8 cellular contexts compared by ENCODE assay signal in the genomic region with DNA sequence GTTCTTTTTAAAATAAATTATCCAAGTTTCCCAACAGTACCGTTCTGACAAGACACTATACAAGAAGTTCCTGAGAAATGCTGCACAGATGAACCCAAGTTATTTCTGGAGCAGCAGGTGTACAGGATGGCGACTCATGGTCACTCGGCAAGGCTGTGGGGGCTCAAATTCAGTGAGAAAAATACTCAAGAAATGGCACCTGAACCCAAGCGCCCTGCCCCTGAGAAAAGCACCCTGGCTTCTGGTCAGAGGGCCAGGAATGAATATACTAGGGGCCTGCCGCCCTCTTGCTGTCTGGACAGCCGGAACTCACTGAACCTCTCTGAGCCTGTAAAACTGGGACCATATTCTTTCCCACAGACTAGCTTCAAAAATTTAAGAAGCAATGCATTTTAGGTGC. TPM values are rescaled to one million over a fixed set of nuclear protein-coding genes. Genes with fewer than 3 reads are reported as not detected.
DNase-seq lines count a peak whose midpoint lies in the region; ATAC-seq and TF ChIP-seq lines count a peak whose summit lies in the region.

No MANE protein-coding gene starts in this region.

- H3K27ac Mint-ChIP-seq in natural killer cell treated with Interleukin-12 subunit alpha and Interleukin-12 subunit beta and Interleukin-15 and Interleukin-18, amount 100 ng/mL, for 72 hours: peak overlapping the region; percentile 81 to 90

- peaks cover 44% of the 10 kb centered on the region for H4K20me1 ChIP-seq in Karpas-422 (ENCODE audit: insufficient read depth, low read depth, low read length)

- H3K4me3 ChIP-seq in Karpas-422 (ENCODE audit: low read length): peak overlapping the region; percentile 68; the same call in 1 of the 2 replicates
- peak overlapping the region in 58 of 59 donors; percentile 51 to 84 (median 72) for H3K4me3 ChIP-seq in dorsolateral prefrontal cortex

- no peak overlapping the region for H3K9ac ChIP-seq in Karpas-422 (ENCODE audit: low read length)

- peaks cover 48 to 51% of the 10 kb centered on the region in 2 donors for H3K4me1 Mint-ChIP-seq in natural killer cell treated with Interleukin-12 subunit alpha and Interleukin-12 subunit beta and Interleukin-15 and Interleukin-18, amount 100 ng/mL, for 72 hours (ENCODE audit: low read depth in 2 of 2)

- no peaks in the 10 kb centered on the region for H3K9me3 ChIP-seq in Karpas-422 (ENCODE audit: low read length)

- ATAC-seq in natural killer cell treated with Interleukin-12 subunit alpha and Interleukin-12 subunit beta and Interleukin-15 and Interleukin-18, amount 100 ng/mL, for 72 hours: no peak
- no peak for ATAC-seq in GM19467 (IDR thresholded peaks at IDR 0.05; ENCODE audit: unreplicated experiment)

- no peaks in the 10 kb centered on the region for H3K79me2 ChIP-seq in Karpas-422 (ENCODE audit: low read length)

- DNase-seq in CD1c-positive myeloid dendritic cell (ENCODE audit: extremely low spot score): peak; percentile 32
- no peak for DNase-seq in Karpas-422
- DNase-seq in dorsolateral prefrontal cortex: no peak
- DNase-seq in natural killer cell treated with Interleukin-12 subunit alpha and Interleukin-12 subunit beta and Interleukin-15 and Interleukin-18, amount 100 ng/mL, for 72 hours (ENCODE audit: low spot score): no peak
- DNase-seq in putamen (ENCODE audit: low spot score): no peak
- no peak for DNase-seq in HPDE6-E6E7 (ENCODE audit: extremely low spot score)
- DNase-seq in NCI-H526 treated with DMSO at 0.1 percent for 48 hours (lab: John Stamatoyannopoulos, UW): no peak

- H3K9me2 ChIP-seq in Karpas-422 (replicated peaks; ENCODE audit: insufficient read depth, low read length): no peaks in the 10 kb centered on the region

- H3K9me3 Mint-ChIP-seq in natural killer cell treated with Interleukin-12 subunit alpha and Interleukin-12 subunit beta and Interleukin-15 and Interleukin-18, amount 100 ng/mL, for 72 hours: no peaks in the 10 kb centered on the region

- peaks cover 8% of the 10 kb centered on the region for H3K36me3 Mint-ChIP-seq in natural killer cell treated with Interleukin-12 subunit alpha and Interleukin-12 subunit beta and Interleukin-15 and Interleukin-18, amount 100 ng/mL, for 72 hours

- intact Hi-C loops in dorsolateral prefrontal cortex (cut with DNase I): loop anchor here (5.0 to 10.0 kb wide), 2 partner anchors 81 to 83 kb away; no protein-coding TSS in a partner anchor

- H3K4me3 Mint-ChIP-seq in natural killer cell treated with Interleukin-12 subunit alpha and Interleukin-12 subunit beta and Interleukin-15 and Interleukin-18, amount 100 ng/mL, for 72 hours: peak overlapping the region; percentile 95

- no peaks in the 10 kb centered on the region for H3K27me3 ChIP-seq in Karpas-422 (ENCODE audit: low read length)
- H3K27me3 ChIP-seq in dorsolateral prefrontal cortex: no peaks in the 10 kb centered on the region

- TF ChIP-seq CTCF in dorsolateral prefrontal cortex (IDR thresholded peaks at IDR 0.05 in 54 of 56, conservative IDR thresholded peaks at IDR 0.05 in 2 of 56; ENCODE audit: low read depth in 1 of 56, partially characterized antibody in 56 of 56): no peak

- peak overlapping the region; percentile 90 for H3K4me2 ChIP-seq in Karpas-422 (ENCODE audit: low read depth, low read length, poor library complexity, severe bottlenecking)

- H3K4me1 ChIP-seq in Karpas-422 (ENCODE audit: low read length): peaks cover 19% of the 10 kb centered on the region

- H3K27me3 Mint-ChIP-seq in natural killer cell treated with Interleukin-12 subunit alpha and Interleukin-12 subunit beta and Interleukin-15 and Interleukin-18, amount 100 ng/mL, for 72 hours: no peaks in the 10 kb centered on the region

- no peak overlapping the region for H3K27ac ChIP-seq in Karpas-422 (ENCODE audit: low read length)
- H3K27ac ChIP-seq in dorsolateral prefrontal cortex: peak overlapping the region in 40 of 59 donors; percentile 1 to 93 (median 80)

- no peaks in the 10 kb centered on the region for H3K36me3 ChIP-seq in Karpas-422 (ENCODE audit: insufficient read depth, low read length)

- no peak overlapping the region for H2AFZ ChIP-seq in Karpas-422 (ENCODE audit: low read length)

RNA-seq across cellular contexts. Expression of gene RAPGEF1, which starts 1.6 kb away (rescaled TPM):
- 6.1 and 9.6 TPM in 2 replicates for total RNA-seq in Karpas-422 (2014; rRNA removed; shearing (Covaris generic); ENCODE audit: low replicate concordance)
- total RNA-seq in dorsolateral prefrontal cortex: 100 to 1,000 TPM in 115 of 120 experiments, 10 to 100 TPM in 5; 96.5 to 222 (median 138) TPM
- 100 to 1,000 TPM; 109 to 215 TPM for total RNA-seq in natural killer cell treated with Interleukin-12 subunit alpha and Interleukin-12 subunit beta and Interleukin-15 and Interleukin-18, amount 100 ng/mL, for 72 hours
